Comparison of ENCODE assay signal across 9 cellular contexts in genomic region chr10:119316729-119317097, GRCh38.
DNase-seq lines count a peak whose midpoint lies in the region; ATAC-seq and TF ChIP-seq lines count a peak whose summit lies in the region.
"Had no signal": no experiment of that assay in that cellular context is flagged by ENCODE, and none has a peak within 500 bp of the region (broad histone marks: within the 10 kb centered on the region; RNA-seq: fewer than 3 reads in every experiment).

No MANE protein-coding gene starts in this region.

- ATAC-seq in GM23338 (no peak), lower lobe of right lung (no peak)
- ATAC-seq: activated CD8-positive, alpha-beta T cell treated with anti-CD3 and anti-CD28 coated beads for 36 hours had no signal

- no peaks in the 10 kb centered on the region for H3K27me3 ChIP-seq in GM23338 (ENCODE audit: insufficient read depth)
- no peaks in the 10 kb centered on the region for H3K27me3 ChIP-seq in SJCRH30
- H3K27me3 ChIP-seq in lower lobe of right lung (ENCODE audit: low read depth): no peaks in the 10 kb centered on the region

- H3K9me3 Mint-ChIP-seq in GM23338: peaks cover 10% of the 10 kb centered on the region

- H3K4me3 Mint-ChIP-seq in GM23338: no peak overlapping the region; the same call in 2 of the 3 replicates
- H3K4me3 Mint-ChIP-seq: activated CD8-positive, alpha-beta T cell treated with anti-CD3 and anti-CD28 coated beads for 36 hours had no signal

- no peak overlapping the region for H2AFZ ChIP-seq in GM23338

- DNase-seq in GM23338 (ENCODE audit: low spot score) (no peak), SJCRH30 (peak; percentile 69 to 74), fibroblast of gingiva (ENCODE audit: low read depth) (peak; percentile 43), skeletal muscle cell (ENCODE audit: low read depth) (peak; percentile 46), GDM1 (lab: John Stamatoyannopoulos, UW) (no peak), lower lobe of right lung (no peak), T-helper 9 cell (no peak), activated gamma-delta T cell treated with Interleukin-2 at 50 U/mL for 16 hours (no peak)
- DNase-seq: activated CD8-positive, alpha-beta T cell treated with anti-CD3 and anti-CD28 coated beads for 36 hours had no signal

- H3K27ac ChIP-seq in GM23338 (ENCODE audit: low read depth) (no peak overlapping the region), SJCRH30 (peak overlapping the region; percentile 64), lower lobe of right lung (no peak overlapping the region)

- H3K9me2 ChIP-seq in GM23338 (ENCODE audit: insufficient read depth): no peaks in the 10 kb centered on the region

- 0 out of 2 replicates have a peak, but pooled peaks cover 4% of the 10 kb centered on the region for H3F3A ChIP-seq in GM23338 (replicated peaks; ENCODE audit: low read depth)

- H3K9me3 ChIP-seq in SJCRH30 (replicated peaks) (no peaks in the 10 kb centered on the region), lower lobe of right lung (no peaks in the 10 kb centered on the region)

- intact Hi-C loops in lower lobe of right lung (cut with DNase I): no loop called here

- H3K4me1 ChIP-seq in GM23338 (ENCODE audit: insufficient read depth) (peaks cover 23% of the 10 kb centered on the region), SJCRH30 (peaks cover 66% of the 10 kb centered on the region), lower lobe of right lung (peaks cover 72% of the 10 kb centered on the region)

- H3K79me2 ChIP-seq in GM23338 (replicated peaks; ENCODE audit: insufficient read depth): no peaks in the 10 kb centered on the region

- no peak overlapping the region for H3K4me3 ChIP-seq in GM23338
- H3K4me3 ChIP-seq in SJCRH30: no peak overlapping the region
- no peak overlapping the region for H3K4me3 ChIP-seq in skeletal muscle cell (ENCODE audit: low read depth, low read length)
- no peak overlapping the region for H3K4me3 ChIP-seq in lower lobe of right lung

- H4K20me1 ChIP-seq in GM23338 (replicated peaks; ENCODE audit: insufficient read depth): no peaks in the 10 kb centered on the region

- TF ChIP-seq CTCF in GM23338 (conservative IDR thresholded peaks at IDR 0.05; ENCODE audit: low read depth in 2 of 2): no peak
- TF ChIP-seq CTCF in lower lobe of right lung (IDR thresholded peaks at IDR 0.05): no peak

- peaks cover 3% of the 10 kb centered on the region; the same call in 2 of the 3 replicates for H3K36me3 Mint-ChIP-seq in GM23338 (ENCODE audit: low read depth)

- no peaks in the 10 kb centered on the region for H3K36me3 ChIP-seq in GM23338 (ENCODE audit: insufficient read depth)
- no peaks in the 10 kb centered on the region for H3K36me3 ChIP-seq in SJCRH30
- no peaks in the 10 kb centered on the region for H3K36me3 ChIP-seq in lower lobe of right lung

- peaks cover 40% of the 10 kb centered on the region for H3K4me1 Mint-ChIP-seq in GM23338

- H3K27me3 Mint-ChIP-seq in GM23338 (ENCODE audit: insufficient read depth, low read depth, poor library complexity): no peaks in the 10 kb centered on the region

- H3K27ac Mint-ChIP-seq in GM23338: peak overlapping the region; percentile 84

- peak overlapping the region; percentile 53; the same call in 1 of the 2 replicates for H3K4me2 ChIP-seq in GM23338

TF ChIP-seq in GM23338, 12 proteins besides CTCF, POLR2A, EP300 and RAD21 (continues in another document):
- TF ChIP-seq ETS1 (IDR thresholded peaks at IDR 0.05) (no peak), ZNF462 (CRISPR knock-in tag; IDR thresholded peaks at IDR 0.05) (no peak), REST (IDR thresholded peaks at IDR 0.05; ENCODE audit: unreplicated experiment) (no peak), EZH2 (IDR thresholded peaks at IDR 0.05; ENCODE audit: low read depth, unreplicated experiment) (no peak), POLR2AphosphoS5 (IDR thresholded peaks at IDR 0.05; ENCODE audit: low read depth) (no peak)

Comparison
In these comparisons a context has a peak if more than half of its experiments do, and no peak if none do; other contexts are left out.
1. DNase-seq: peak in SJCRH30 (2 of 2), fibroblast of gingiva (single experiment) and skeletal muscle cell (single experiment); none in GM23338 (single experiment), GDM1 (single experiment), lower lobe of right lung (single experiment), T-helper 9 cell (single experiment) and activated gamma-delta T cell treated with Interleukin-2 at 50 U/mL for 16 hours (single experiment).